ENCODE assay signal across 35 cellular contexts in the genomic region with DNA sequence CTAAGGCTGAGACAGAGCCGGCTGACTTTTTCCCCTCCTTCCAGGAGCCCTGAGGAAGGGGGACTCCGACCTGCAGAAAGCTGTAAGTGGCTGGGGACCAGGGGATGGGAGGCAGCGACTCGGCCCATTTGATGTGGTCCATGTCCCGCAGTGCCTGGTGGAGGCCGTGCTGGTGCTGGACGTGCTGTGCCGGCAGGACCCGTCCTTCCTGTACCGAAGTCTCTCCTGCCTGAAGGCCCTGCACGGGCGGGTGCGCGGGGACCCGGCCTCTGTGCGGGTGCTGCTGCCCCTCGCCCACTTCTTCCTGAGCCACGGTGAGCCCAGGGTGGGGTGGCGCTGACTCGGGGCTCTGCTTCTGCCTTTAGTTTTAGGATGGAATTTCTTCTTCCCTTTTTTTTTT.
"Had no signal": no experiment of that assay in that cellular context is flagged by ENCODE, and none has a peak within 500 bp of the region (broad histone marks: within the 10 kb centered on the region; RNA-seq: fewer than 3 reads in every experiment).

No MANE protein-coding gene starts in this region.

- H3K9me3 ChIP-seq: adrenal gland, body of pancreas, breast epithelium had no signal

- H3K4me1 ChIP-seq: adrenal gland, body of pancreas, breast epithelium had no signal

- H3K9me3 Mint-ChIP-seq: activated B cell treated with CpG ODN at 0.5 μM for 24 hours; activated CD4-positive, alpha-beta memory T cell treated with anti-CD3 and anti-CD28 coated beads for 36 hours; activated CD4-positive, alpha-beta T cell treated with anti-CD3 and anti-CD28 coated beads, Interleukin-2, amount 10 ng/mL, durations not matched to agents 24 days and 14 days; activated CD8-positive, alpha-beta T cell treated with anti-CD3 and anti-CD28 coated beads for 36 hours; activated naive CD4-positive, alpha-beta T cell treated with anti-CD3 and anti-CD28 coated beads for 36 hours; activated naive CD4-positive, alpha-beta T cell treated with anti-CD3 and anti-CD28 coated beads, Interleukin-2, amount 50 U/mL, for 72 hours; activated naive CD8-positive, alpha-beta T cell treated with anti-CD3 and anti-CD28 coated beads for 36 hours; activated T-cell treated with anti-CD3 and anti-CD28 coated beads, Interleukin-2, amount 50 U/mL, for 4 hours; activated T-cell treated with anti-CD3 and anti-CD28 coated beads, Interleukin-2, amount 50 U/mL, for 72 hours; activated T-helper 1 cell treated with anti-CD3 and anti-CD28 coated beads, Interleukin-12 subunit alpha, Interleukin-12 subunit beta, Interleukin-2, Interleukin-4 antibody, amounts not matched to agents 30 ng/mL and 10 ng/mL and 1 ng/mL, durations not matched to agents 14 hours and 24 hours and 36 hours; activated T-helper 17 cell treated with anti-CD3 and anti-CD28 coated beads, Interleukin-2, amount 50 U/mL, for 72 hours; central memory CD8-positive, alpha-beta T cell had no signal

- H3K4me1 Mint-ChIP-seq: activated B cell treated with CpG ODN at 0.5 μM for 24 hours; activated CD4-positive, alpha-beta T cell treated with anti-CD3 and anti-CD28 coated beads, Interleukin-2, amount 10 ng/mL, durations not matched to agents 24 days and 14 days; activated naive CD8-positive, alpha-beta T cell treated with anti-CD3 and anti-CD28 coated beads for 36 hours; activated T-helper 17 cell treated with anti-CD3 and anti-CD28 coated beads, Interleukin-2, amount 50 U/mL, for 72 hours; central memory CD8-positive, alpha-beta T cell had no signal

- H3K4me3 ChIP-seq: adrenal gland, body of pancreas, breast epithelium had no signal

- H3K27me3 Mint-ChIP-seq: activated B cell treated with CpG ODN at 0.5 μM for 24 hours; activated CD4-positive, alpha-beta memory T cell treated with anti-CD3 and anti-CD28 coated beads for 36 hours; activated CD4-positive, alpha-beta T cell treated with anti-CD3 and anti-CD28 coated beads, Interleukin-2, amount 10 ng/mL, durations not matched to agents 24 days and 14 days; activated CD8-positive, alpha-beta T cell treated with anti-CD3 and anti-CD28 coated beads for 36 hours; activated naive CD8-positive, alpha-beta T cell treated with anti-CD3 and anti-CD28 coated beads for 36 hours; activated T-helper 17 cell treated with anti-CD3 and anti-CD28 coated beads, Interleukin-2, amount 50 U/mL, for 72 hours; central memory CD8-positive, alpha-beta T cell; T-helper 17 cell had no signal

- H3K4me3 Mint-ChIP-seq: activated B cell treated with CpG ODN at 0.5 μM for 24 hours; activated CD4-positive, alpha-beta memory T cell treated with anti-CD3 and anti-CD28 coated beads for 36 hours; activated CD4-positive, alpha-beta T cell treated with anti-CD3 and anti-CD28 coated beads, Interleukin-2, amount 10 ng/mL, durations not matched to agents 24 days and 14 days; activated CD8-positive, alpha-beta T cell treated with anti-CD3 and anti-CD28 coated beads for 36 hours; activated naive CD4-positive, alpha-beta T cell treated with anti-CD3 and anti-CD28 coated beads for 36 hours; activated naive CD8-positive, alpha-beta T cell treated with anti-CD3 and anti-CD28 coated beads for 36 hours; activated T-cell treated with anti-CD3 and anti-CD28 coated beads, Interleukin-2, amount 50 U/mL, for 4 hours; activated T-cell treated with anti-CD3 and anti-CD28 coated beads, Interleukin-2, amount 50 U/mL, for 72 hours; activated T-helper 1 cell treated with anti-CD3 and anti-CD28 coated beads, Interleukin-12 subunit alpha, Interleukin-12 subunit beta, Interleukin-2, Interleukin-4 antibody, amounts not matched to agents 30 ng/mL and 10 ng/mL and 1 ng/mL, durations not matched to agents 14 hours and 24 hours and 36 hours; activated T-helper 17 cell treated with anti-CD3 and anti-CD28 coated beads, Interleukin-2, amount 50 U/mL, for 72 hours; central memory CD8-positive, alpha-beta T cell; T-helper 17 cell had no signal

- H3K27ac Mint-ChIP-seq: activated B cell treated with CpG ODN at 0.5 μM for 24 hours; activated CD4-positive, alpha-beta memory T cell treated with anti-CD3 and anti-CD28 coated beads for 36 hours; activated CD4-positive, alpha-beta T cell treated with anti-CD3 and anti-CD28 coated beads, Interleukin-2, amount 10 ng/mL, durations not matched to agents 24 days and 14 days; activated CD8-positive, alpha-beta T cell treated with anti-CD3 and anti-CD28 coated beads for 36 hours; activated naive CD4-positive, alpha-beta T cell treated with anti-CD3 and anti-CD28 coated beads for 36 hours; activated naive CD4-positive, alpha-beta T cell treated with anti-CD3 and anti-CD28 coated beads, Interleukin-2, amount 50 U/mL, for 72 hours; activated naive CD8-positive, alpha-beta T cell treated with anti-CD3 and anti-CD28 coated beads for 36 hours; activated T-cell treated with anti-CD3 and anti-CD28 coated beads, Interleukin-2, amount 50 U/mL, for 72 hours; activated T-helper 1 cell treated with anti-CD3 and anti-CD28 coated beads, Interleukin-12 subunit alpha, Interleukin-12 subunit beta, Interleukin-2, Interleukin-4 antibody, amounts not matched to agents 30 ng/mL and 10 ng/mL and 1 ng/mL, durations not matched to agents 14 hours and 24 hours and 36 hours; activated T-helper 17 cell treated with anti-CD3 and anti-CD28 coated beads, Interleukin-2, amount 50 U/mL, for 72 hours; T-helper 17 cell had no signal

- FAIRE-seq: astrocyte, TTC549 had no signal

- DNase-seq: activated B cell treated with CpG ODN at 0.5 μM for 24 hours; activated CD4-positive, alpha-beta memory T cell treated with anti-CD3 and anti-CD28 coated beads for 36 hours; activated CD4-positive, alpha-beta T cell treated with anti-CD3 and anti-CD28 coated beads for 4 hours; activated CD4-positive, alpha-beta T cell treated with anti-CD3 and anti-CD28 coated beads, Interleukin-2, amount 10 ng/mL, durations not matched to agents 24 days and 14 days; activated CD4-positive, alpha-beta T cell treated with anti-CD3 and anti-CD28 coated beads, Interleukin-2, amount 50 U/mL, for 1 hour; activated CD4-positive, alpha-beta T cell treated with anti-CD3 and anti-CD28 coated beads, Interleukin-2, amount 50 U/mL, for 4 hours; activated CD4-positive, CD25-positive, alpha-beta regulatory T cell treated with anti-CD3 and anti-CD28 coated beads, Interleukin-2, amount 50 U/mL, for 72 hours; activated CD8-positive, alpha-beta memory T cell treated with anti-CD3 and anti-CD28 coated beads, Interleukin-2, amount 50 U/mL, for 4 hours; activated CD8-positive, alpha-beta T cell treated with anti-CD3 and anti-CD28 coated beads for 36 hours; activated effector memory CD4-positive, alpha-beta T cell treated with anti-CD3 and anti-CD28 coated beads, Interleukin-2, amount 50 U/mL, for 16 hours; activated gamma-delta T cell treated with Interleukin-2 at 50 U/mL for 16 hours; activated naive CD4-positive, alpha-beta T cell; activated naive CD4-positive, alpha-beta T cell treated with anti-CD3 and anti-CD28 coated beads for 36 hours; activated naive CD4-positive, alpha-beta T cell treated with anti-CD3 and anti-CD28 coated beads, Interleukin-2, amount 50 U/mL, for 16 hours; activated naive CD8-positive, alpha-beta T cell treated with anti-CD3 and anti-CD28 coated beads for 36 hours; activated T-cell treated with anti-CD3 and anti-CD28 coated beads for 4 hours; activated T-cell treated with anti-CD3 and anti-CD28 coated beads, Interleukin-2, amount 50 U/mL, for 1 hour; activated T-cell treated with anti-CD3 and anti-CD28 coated beads, Interleukin-2, amount 50 U/mL, for 4 hours; activated T-cell treated with anti-CD3 and anti-CD28 coated beads, Interleukin-2, amount 50 U/mL, for 72 hours; adrenal gland; amniotic stem cell; body of pancreas; brain microvascular endothelial cell; caudate nucleus; cerebellar nuclear complex; T-helper 17 cell; T1000 had no signal

- ATAC-seq: activated CD8-positive, alpha-beta T cell treated with anti-CD3 and anti-CD28 coated beads for 36 hours; activated naive CD4-positive, alpha-beta T cell treated with anti-CD3 and anti-CD28 coated beads, Interleukin-2, amount 50 U/mL, for 72 hours; activated T-cell treated with anti-CD3 and anti-CD28 coated beads, Interleukin-2, amount 50 U/mL, for 4 hours; activated T-cell treated with anti-CD3 and anti-CD28 coated beads, Interleukin-2, amount 50 U/mL, for 72 hours; activated T-helper 17 cell treated with anti-CD3 and anti-CD28 coated beads, Interleukin-2, amount 50 U/mL, for 72 hours; body of pancreas; T-helper 17 cell had no signal

- H3K27me3 ChIP-seq: adrenal gland, body of pancreas, brain microvascular endothelial cell, breast epithelium had no signal

- H3K27ac ChIP-seq: adrenal gland, body of pancreas, brain microvascular endothelial cell, breast epithelium, VCaP had no signal
